21 cellular contexts compared by ENCODE assay signal in genomic region chr5:15823413-15823812, GRCh38.
"Had no signal": no experiment of that assay in that cellular context is flagged by ENCODE, and none has a peak within 500 bp of the region (broad histone marks: within the 10 kb centered on the region; RNA-seq: fewer than 3 reads in every experiment).

No MANE protein-coding gene starts in this region.

- DNase-seq: activated CD4-positive, alpha-beta memory T cell treated with anti-CD3 and anti-CD28 coated beads, Interleukin-2, amount 10 ng/mL, durations not matched to agents 7 days and 5 days; activated CD4-positive, alpha-beta T cell treated with anti-CD3 and anti-CD28 coated beads for 36 hours; activated gamma-delta T cell treated with Interleukin-2 at 50 U/mL for 16 hours; activated naive CD8-positive, alpha-beta T cell treated with anti-CD3 and anti-CD28 coated beads, Interleukin-2, amount 10 ng/mL, durations not matched to agents 7 days and 5 days; activated T-cell treated with anti-CD3 and anti-CD28 coated beads, Interleukin-2, amount 50 U/mL, for 72 hours; effector CD8-positive, alpha-beta T cell; foreskin melanocyte; head of caudate nucleus; islet precursor cell; left ventricle myocardium inferior; mesenchymal stem cell; occipital lobe; sigmoid colon; stimulated activated CD4-positive, alpha-beta T cell treated with anti-CD3 and anti-CD28 coated beads, Interleukin-12 subunit alpha, Interleukin-12 subunit beta, amount 100 ng/mL, for 4 hours; stimulated activated CD4-positive, alpha-beta T cell treated with anti-CD3 and anti-CD28 coated beads, Interleukin-2, amount 100 ng/mL, for 48 hours; stimulated activated naive CD4-positive, alpha-beta T cell treated with Interleukin-2 at 50 U/mL for 16 hours; T-helper 9 cell; upper lobe of left lung had no signal

- ATAC-seq: activated CD4-positive, alpha-beta T cell treated with anti-CD3 and anti-CD28 coated beads for 36 hours; activated T-cell treated with anti-CD3 and anti-CD28 coated beads, Interleukin-2, amount 50 U/mL, for 72 hours had no signal

- H3K27ac ChIP-seq: ascending aorta, coronary artery, left ventricle myocardium inferior, prostate gland, sigmoid colon, upper lobe of left lung had no signal
